Comparison of ENCODE assay signal across 1 cellular context in genomic region chr1:168225476-168226190, GRCh38.
TF ChIP-seq lines count a peak whose summit lies in the region.

SFT2D2 (plus strand) TSS chr1:168226004; CDS start chr1:168226080, 76 bp downstream.

TF ChIP-seq in SK-N-SH, 30 proteins besides CTCF, POLR2A, EP300 and RAD21 (continued from another document):
- no peak for TF ChIP-seq FOXM1 (IDR thresholded peaks at IDR 0.05; ENCODE audit: low read depth)
- no peak for TF ChIP-seq JUND (IDR thresholded peaks at IDR 0.05)
- peak; percentile 46; the same call in 1 of the 2 replicates for TF ChIP-seq POLR2AphosphoS5 (IDR thresholded peaks at IDR 0.05; ENCODE audit: low read depth, low read length)
- peak; percentile 98 for TF ChIP-seq MAX (IDR thresholded peaks at IDR 0.05; ENCODE audit: low read depth)
- 0 out of 2 replicates have a peak, but pooled peaks have one; percentile 29 for TF ChIP-seq RCOR1 (IDR thresholded peaks at IDR 0.05; ENCODE audit: low read length)
- no peak for TF ChIP-seq TCF12 (IDR thresholded peaks at IDR 0.05)
- TF ChIP-seq MEF2A (IDR thresholded peaks at IDR 0.05; ENCODE audit: borderline replicate concordance, low read depth) = no peak
- TF ChIP-seq, protein P1, sequence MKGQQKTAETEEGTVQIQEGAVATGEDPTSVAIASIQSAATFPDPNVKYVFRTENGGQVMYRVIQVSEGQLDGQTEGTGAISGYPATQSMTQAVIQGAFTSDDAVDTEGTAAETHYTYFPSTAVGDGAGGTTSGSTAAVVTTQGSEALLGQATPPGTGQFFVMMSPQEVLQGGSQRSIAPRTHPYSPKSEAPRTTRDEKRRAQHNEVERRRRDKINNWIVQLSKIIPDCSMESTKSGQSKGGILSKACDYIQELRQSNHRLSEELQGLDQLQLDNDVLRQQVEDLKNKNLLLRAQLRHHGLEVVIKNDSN (IDR thresholded peaks at IDR 0.05; ENCODE audit: borderline replicate concordance, low read depth) = 0 out of 2 replicates have a peak, but pooled peaks have one; percentile 10
- no peak for TF ChIP-seq RXRA (IDR thresholded peaks at IDR 0.05; ENCODE audit: borderline replicate concordance, low read depth)
- 0 out of 2 replicates have a peak, but pooled peaks have one; percentile 18 for TF ChIP-seq FOXJ3 (CRISPR knock-in tag; IDR thresholded peaks at IDR 0.05)
- no peak for TF ChIP-seq ZBTB33 (IDR thresholded peaks at IDR 0.05; ENCODE audit: borderline replicate concordance, low read depth)
- no peak for TF ChIP-seq EZH2phosphoT487 (IDR thresholded peaks at IDR 0.05; ENCODE audit: borderline replicate concordance, low read depth)
- TF ChIP-seq SIN3A (IDR thresholded peaks at IDR 0.05; ENCODE audit: borderline replicate concordance, low read depth, low read length) = peak; percentile 73; the same call in 1 of the 2 replicates
- no peak for TF ChIP-seq CHD2 (IDR thresholded peaks at IDR 0.05; ENCODE audit: low read length, partially characterized antibody)
